ENCODE assay signal across 1 cellular context in the genomic region with DNA sequence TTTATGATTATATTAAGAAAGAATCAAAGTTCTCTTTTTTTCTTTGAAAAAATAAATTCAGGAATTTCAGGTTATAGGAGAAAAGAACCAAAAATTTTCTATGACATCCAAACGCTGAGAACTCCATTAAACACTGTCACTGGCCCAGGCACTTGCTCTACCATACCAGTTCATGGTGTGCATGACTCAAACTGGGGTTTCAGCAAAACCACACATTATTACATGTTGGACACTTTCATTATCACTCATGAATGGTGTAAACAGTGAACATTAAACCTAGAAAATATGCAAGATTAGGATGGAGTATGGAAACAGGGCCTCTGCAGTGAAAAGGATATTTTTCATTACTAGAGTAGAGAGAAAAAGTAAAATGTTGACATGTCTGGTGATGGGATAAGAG.
TF ChIP-seq lines count a peak whose summit lies in the region.

No MANE protein-coding gene starts in this region.

TF ChIP-seq in GM12878, 131 proteins besides CTCF, POLR2A, EP300 and RAD21 (continued from another document):
- TF ChIP-seq, protein P1, sequence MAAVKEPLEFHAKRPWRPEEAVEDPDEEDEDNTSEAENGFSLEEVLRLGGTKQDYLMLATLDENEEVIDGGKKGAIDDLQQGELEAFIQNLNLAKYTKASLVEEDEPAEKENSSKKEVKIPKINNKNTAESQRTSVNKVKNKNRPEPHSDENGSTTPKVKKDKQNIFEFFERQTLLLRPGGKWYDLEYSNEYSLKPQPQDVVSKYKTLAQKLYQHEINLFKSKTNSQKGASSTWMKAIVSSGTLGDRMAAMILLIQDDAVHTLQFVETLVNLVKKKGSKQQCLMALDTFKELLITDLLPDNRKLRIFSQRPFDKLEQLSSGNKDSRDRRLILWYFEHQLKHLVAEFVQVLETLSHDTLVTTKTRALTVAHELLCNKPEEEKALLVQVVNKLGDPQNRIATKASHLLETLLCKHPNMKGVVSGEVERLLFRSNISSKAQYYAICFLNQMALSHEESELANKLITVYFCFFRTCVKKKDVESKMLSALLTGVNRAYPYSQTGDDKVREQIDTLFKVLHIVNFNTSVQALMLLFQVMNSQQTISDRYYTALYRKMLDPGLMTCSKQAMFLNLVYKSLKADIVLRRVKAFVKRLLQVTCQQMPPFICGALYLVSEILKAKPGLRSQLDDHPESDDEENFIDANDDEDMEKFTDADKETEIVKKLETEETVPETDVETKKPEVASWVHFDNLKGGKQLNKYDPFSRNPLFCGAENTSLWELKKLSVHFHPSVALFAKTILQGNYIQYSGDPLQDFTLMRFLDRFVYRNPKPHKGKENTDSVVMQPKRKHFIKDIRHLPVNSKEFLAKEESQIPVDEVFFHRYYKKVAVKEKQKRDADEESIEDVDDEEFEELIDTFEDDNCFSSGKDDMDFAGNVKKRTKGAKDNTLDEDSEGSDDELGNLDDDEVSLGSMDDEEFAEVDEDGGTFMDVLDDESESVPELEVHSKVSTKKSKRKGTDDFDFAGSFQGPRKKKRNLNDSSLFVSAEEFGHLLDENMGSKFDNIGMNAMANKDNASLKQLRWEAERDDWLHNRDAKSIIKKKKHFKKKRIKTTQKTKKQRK (IDR thresholded peaks at IDR 0.05; ENCODE audit: low read depth, low read length), result no peak
- TF ChIP-seq EZH2 (IDR thresholded peaks at IDR 0.05; ENCODE audit: borderline replicate concordance, control insufficient read depth, low read depth, low read length), result no peak
- 0 out of 2 replicates have a peak, but pooled peaks have one; percentile 50 for TF ChIP-seq EED (IDR thresholded peaks at IDR 0.05; ENCODE audit: low read depth)
- peak; percentile 77 for TF ChIP-seq PAX5 (IDR thresholded peaks at IDR 0.05; ENCODE audit: borderline replicate concordance, low read depth, low read length)
- TF ChIP-seq JUNB (IDR thresholded peaks at IDR 0.05), result peak; percentile 98
- 0 out of 4 replicates have a peak, but pooled peaks of 1 of the 2 experiments have one; percentile 15 for TF ChIP-seq BHLHE40 (IDR thresholded peaks at IDR 0.05; ENCODE audit: borderline replicate concordance in 1 of 2, low read depth in 2 of 2, low read length in 1 of 2)
- no peak for TF ChIP-seq ZNF622 (IDR thresholded peaks at IDR 0.05)
- TF ChIP-seq CBFB (IDR thresholded peaks at IDR 0.05; ENCODE audit: low read depth), result peak; percentile 80
- peak; percentile 42; the same call in 1 of the 2 replicates for TF ChIP-seq YY1 (IDR thresholded peaks at IDR 0.05; ENCODE audit: low read depth, low read length)
- no peak for TF ChIP-seq ZZZ3 (IDR thresholded peaks at IDR 0.05; ENCODE audit: control insufficient read depth, insufficient read length, low read depth)
- TF ChIP-seq, protein P2, sequence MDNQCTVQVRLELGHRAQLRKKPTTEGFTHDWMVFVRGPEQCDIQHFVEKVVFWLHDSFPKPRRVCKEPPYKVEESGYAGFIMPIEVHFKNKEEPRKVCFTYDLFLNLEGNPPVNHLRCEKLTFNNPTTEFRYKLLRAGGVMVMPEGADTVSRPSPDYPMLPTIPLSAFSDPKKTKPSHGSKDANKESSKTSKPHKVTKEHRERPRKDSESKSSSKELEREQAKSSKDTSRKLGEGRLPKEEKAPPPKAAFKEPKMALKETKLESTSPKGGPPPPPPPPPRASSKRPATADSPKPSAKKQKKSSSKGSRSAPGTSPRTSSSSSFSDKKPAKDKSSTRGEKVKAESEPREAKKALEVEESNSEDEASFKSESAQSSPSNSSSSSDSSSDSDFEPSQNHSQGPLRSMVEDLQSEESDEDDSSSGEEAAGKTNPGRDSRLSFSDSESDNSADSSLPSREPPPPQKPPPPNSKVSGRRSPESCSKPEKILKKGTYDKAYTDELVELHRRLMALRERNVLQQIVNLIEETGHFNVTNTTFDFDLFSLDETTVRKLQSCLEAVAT (IDR thresholded peaks at IDR 0.05), result no peak
- TF ChIP-seq, protein P3, sequence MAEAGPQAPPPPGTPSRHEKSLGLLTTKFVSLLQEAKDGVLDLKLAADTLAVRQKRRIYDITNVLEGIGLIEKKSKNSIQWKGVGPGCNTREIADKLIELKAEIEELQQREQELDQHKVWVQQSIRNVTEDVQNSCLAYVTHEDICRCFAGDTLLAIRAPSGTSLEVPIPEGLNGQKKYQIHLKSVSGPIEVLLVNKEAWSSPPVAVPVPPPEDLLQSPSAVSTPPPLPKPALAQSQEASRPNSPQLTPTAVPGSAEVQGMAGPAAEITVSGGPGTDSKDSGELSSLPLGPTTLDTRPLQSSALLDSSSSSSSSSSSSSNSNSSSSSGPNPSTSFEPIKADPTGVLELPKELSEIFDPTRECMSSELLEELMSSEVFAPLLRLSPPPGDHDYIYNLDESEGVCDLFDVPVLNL (IDR thresholded peaks at IDR 0.05; ENCODE audit: low read depth, low read length), result no peak
- peak; percentile 90 for TF ChIP-seq BCL11A (IDR thresholded peaks at IDR 0.05; ENCODE audit: low read depth, low read length)
- no peak for TF ChIP-seq MXI1 (IDR thresholded peaks at IDR 0.05; ENCODE audit: low read depth, low read length)
- TF ChIP-seq IKZF2 (IDR thresholded peaks at IDR 0.05), result peak in 1 of 2 experiments; percentile 42; a peak in 1 of 4 replicates
- TF ChIP-seq FOXM1 (IDR thresholded peaks at IDR 0.05; ENCODE audit: low read depth, low read length), result peak; percentile 50; the same call in 1 of the 2 replicates
- peak; percentile 29; the same call in 1 of the 2 replicates for TF ChIP-seq JUND (IDR thresholded peaks at IDR 0.05; ENCODE audit: low read depth, low read length)
- 0 out of 3 replicates have a peak, but pooled peaks have one; percentile 44 for TF ChIP-seq POU2F2 (IDR thresholded peaks at IDR 0.05; ENCODE audit: borderline replicate concordance, low read depth, low read length)
- TF ChIP-seq DPF2 (IDR thresholded peaks at IDR 0.05), result peak; percentile 52; the same call in 1 of the 2 replicates
- TF ChIP-seq MEF2A (IDR thresholded peaks at IDR 0.05; ENCODE audit: insufficient read depth, low read depth, low read length), result 0 out of 2 replicates have a peak, but pooled peaks have one; percentile 36
- TF ChIP-seq MTA3 (IDR thresholded peaks at IDR 0.05; ENCODE audit: borderline replicate concordance, low read length), result peak; percentile 41; the same call in 1 of the 2 replicates
- TF ChIP-seq CREB1 (IDR thresholded peaks at IDR 0.05; ENCODE audit: low read depth), result no peak
- no peak for TF ChIP-seq KDM1A (IDR thresholded peaks at IDR 0.05; ENCODE audit: borderline replicate concordance)
- no peak for TF ChIP-seq STAT1 (conservative IDR thresholded peaks at IDR 0.05)
- no peak for TF ChIP-seq RB1 (IDR thresholded peaks at IDR 0.05; ENCODE audit: borderline replicate concordance)
- TF ChIP-seq NFIC (IDR thresholded peaks at IDR 0.05; ENCODE audit: low read depth, low read length), result peak; percentile 82
- TF ChIP-seq IRF4 (IDR thresholded peaks at IDR 0.05; ENCODE audit: low read depth, low read length), result peak; percentile 98
- TF ChIP-seq CREM (IDR thresholded peaks at IDR 0.05; ENCODE audit: low read depth), result peak; percentile 65
- TF ChIP-seq HDAC2 (IDR thresholded peaks at IDR 0.05), result no peak
- TF ChIP-seq, protein P4, sequence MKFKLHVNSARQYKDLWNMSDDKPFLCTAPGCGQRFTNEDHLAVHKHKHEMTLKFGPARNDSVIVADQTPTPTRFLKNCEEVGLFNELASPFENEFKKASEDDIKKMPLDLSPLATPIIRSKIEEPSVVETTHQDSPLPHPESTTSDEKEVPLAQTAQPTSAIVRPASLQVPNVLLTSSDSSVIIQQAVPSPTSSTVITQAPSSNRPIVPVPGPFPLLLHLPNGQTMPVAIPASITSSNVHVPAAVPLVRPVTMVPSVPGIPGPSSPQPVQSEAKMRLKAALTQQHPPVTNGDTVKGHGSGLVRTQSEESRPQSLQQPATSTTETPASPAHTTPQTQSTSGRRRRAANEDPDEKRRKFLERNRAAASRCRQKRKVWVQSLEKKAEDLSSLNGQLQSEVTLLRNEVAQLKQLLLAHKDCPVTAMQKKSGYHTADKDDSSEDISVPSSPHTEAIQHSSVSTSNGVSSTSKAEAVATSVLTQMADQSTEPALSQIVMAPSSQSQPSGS (IDR thresholded peaks at IDR 0.05; ENCODE audit: low read length), result peak; percentile 72; the same call in 1 of the 2 replicates
- TF ChIP-seq CBX3 (IDR thresholded peaks at IDR 0.05; ENCODE audit: borderline replicate concordance, low read depth), result no peak
- TF ChIP-seq ZNF24 (IDR thresholded peaks at IDR 0.05), result no peak
- peak; percentile 91 for TF ChIP-seq ZNF217 (IDR thresholded peaks at IDR 0.05)
- peak; percentile 98 for TF ChIP-seq RUNX3 (IDR thresholded peaks at IDR 0.05; ENCODE audit: low read length)
- TF ChIP-seq, protein P5, sequence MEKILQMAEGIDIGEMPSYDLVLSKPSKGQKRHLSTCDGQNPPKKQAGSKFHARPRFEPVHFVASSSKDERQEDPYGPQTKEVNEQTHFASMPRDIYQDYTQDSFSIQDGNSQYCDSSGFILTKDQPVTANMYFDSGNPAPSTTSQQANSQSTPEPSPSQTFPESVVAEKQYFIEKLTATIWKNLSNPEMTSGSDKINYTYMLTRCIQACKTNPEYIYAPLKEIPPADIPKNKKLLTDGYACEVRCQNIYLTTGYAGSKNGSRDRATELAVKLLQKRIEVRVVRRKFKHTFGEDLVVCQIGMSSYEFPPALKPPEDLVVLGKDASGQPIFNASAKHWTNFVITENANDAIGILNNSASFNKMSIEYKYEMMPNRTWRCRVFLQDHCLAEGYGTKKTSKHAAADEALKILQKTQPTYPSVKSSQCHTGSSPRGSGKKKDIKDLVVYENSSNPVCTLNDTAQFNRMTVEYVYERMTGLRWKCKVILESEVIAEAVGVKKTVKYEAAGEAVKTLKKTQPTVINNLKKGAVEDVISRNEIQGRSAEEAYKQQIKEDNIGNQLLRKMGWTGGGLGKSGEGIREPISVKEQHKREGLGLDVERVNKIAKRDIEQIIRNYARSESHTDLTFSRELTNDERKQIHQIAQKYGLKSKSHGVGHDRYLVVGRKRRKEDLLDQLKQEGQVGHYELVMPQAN (conservative IDR thresholded peaks at IDR 0.05), result no peak
